8 cellular contexts compared by ENCODE assay signal in genomic region chr7:74272305-74273038, GRCh38. TPM values are rescaled to one million over a fixed set of nuclear protein-coding genes. Genes with fewer than 3 reads are reported as not detected.
DNase-seq lines count a peak whose midpoint lies in the region; ATAC-seq and TF ChIP-seq lines count a peak whose summit lies in the region.

No MANE protein-coding gene starts in this region.

- H3K27me3 ChIP-seq in BJ (ENCODE audit: control insufficient read depth, insufficient read depth, low read length) = no peaks in the 10 kb centered on the region
- no peaks in the 10 kb centered on the region for H3K27me3 ChIP-seq in fibroblast of lung (ENCODE audit: control insufficient read depth, insufficient read depth, low read length)

- peak overlapping the region; percentile 37 for H3K4me3 Mint-ChIP-seq in nephron progenitor cell

- no peaks in the 10 kb centered on the region for H3K36me3 ChIP-seq in BJ (ENCODE audit: control insufficient read depth, insufficient read depth, low read length)
- H3K36me3 ChIP-seq in fibroblast of lung (ENCODE audit: control insufficient read depth, insufficient read depth, low read length) = no peaks in the 10 kb centered on the region

- H3K9ac ChIP-seq in fibroblast of lung (ENCODE audit: insufficient read depth, low read length) = peak overlapping the region; percentile 63

- H3K4me1 ChIP-seq in fibroblast of lung (ENCODE audit: control insufficient read depth, extremely low read depth, insufficient read depth, low read length) = peaks cover 7% of the 10 kb centered on the region

- no peaks in the 10 kb centered on the region for H3K9me3 ChIP-seq in fibroblast of lung (ENCODE audit: control insufficient read depth, insufficient read depth, low read depth, low read length)

- no peaks in the 10 kb centered on the region for H4K20me1 ChIP-seq in fibroblast of lung (ENCODE audit: control insufficient read depth, extremely low read depth, insufficient read depth, low read length)

- CTCF ChIA-PET in BJ (lab: Yijun Ruan, JAX) = interaction anchor here (0.7 kb wide), 1 partner anchor 16 kb away, joined by 3 read pairs; no protein-coding TSS in a partner anchor

- no peak overlapping the region for H3K4me3 ChIP-seq in BJ (ENCODE audit: low read depth, low read length)
- peak overlapping the region in 1 of 4 experiments; percentile 28 for H3K4me3 ChIP-seq in fibroblast of lung (replicated peaks in 1 of 4; ENCODE audit: control extremely low read depth in 1 of 4, insufficient read depth in 1 of 4, low read depth in 3 of 4, low read length in 4 of 4)

- no peaks in the 10 kb centered on the region for H3K79me2 ChIP-seq in fibroblast of lung (ENCODE audit: control insufficient read depth, insufficient read depth, low read length)

- peak overlapping the region; percentile 80 for H3K4me2 ChIP-seq in fibroblast of lung (ENCODE audit: extremely low read depth, insufficient read depth, low read length)

- peaks cover 15% of the 10 kb centered on the region for H3K27me3 Mint-ChIP-seq in nephron progenitor cell (ENCODE audit: low read depth, poor library complexity)

- POLR2A ChIA-PET in BJ (lab: Charles Lee) = interaction anchor here (0.5 to 1.2 kb wide), 2 partner anchors 16 to 418 kb away, joined by 3 read pairs; no protein-coding TSS in a partner anchor

- DNase-seq in BJ (ENCODE audit: low read depth) (peak; percentile 85), SKM-1 treated with dmso at 0.1 percent for 144 hours (lab: John Stamatoyannopoulos, UW; ENCODE audit: unreplicated experiment) (peak; percentile 93), fibroblast of lung (ENCODE audit: low read depth in 2 of 2) (peak; percentile 97), nephron progenitor cell (peak; percentile 30), NCI-H748 (lab: John Stamatoyannopoulos, UW; ENCODE audit: unreplicated experiment) (no peak), NCI-H1694 treated with DMSO at 0.1 percent for 48 hours (lab: John Stamatoyannopoulos, UW) (no peak)

- H2AFZ ChIP-seq in fibroblast of lung (ENCODE audit: low read length) = peak overlapping the region; percentile 75

- no peak for TF ChIP-seq CTCF in BJ (IDR thresholded peaks at IDR 0.05; ENCODE audit: insufficient read depth, low read depth, low read length)
- TF ChIP-seq CTCF in fibroblast of lung (conservative IDR thresholded peaks at IDR 0.05 in 1 of 2, IDR thresholded peaks at IDR 0.05 in 1 of 2; ENCODE audit: low read depth in 1 of 2, low read length in 2 of 2) = no peak
- no peak for TF ChIP-seq CTCF in nephron progenitor cell (IDR thresholded peaks at IDR 0.05)

- no peaks in the 10 kb centered on the region for H3K9me3 Mint-ChIP-seq in nephron progenitor cell

- peak overlapping the region; percentile 97 for H3K27ac Mint-ChIP-seq in nephron progenitor cell

- H3K4me1 Mint-ChIP-seq in nephron progenitor cell = peaks cover 36% of the 10 kb centered on the region

- no peaks in the 10 kb centered on the region for H3K36me3 Mint-ChIP-seq in nephron progenitor cell (ENCODE audit: low read depth)

- ATAC-seq in GM19324 (IDR thresholded peaks at IDR 0.05; ENCODE audit: low FRiP score, unreplicated experiment) = peak; percentile 58
- peak; percentile 72 for ATAC-seq in HG03280 (IDR thresholded peaks at IDR 0.05; ENCODE audit: unreplicated experiment)

- peak overlapping the region; percentile 99 for H3K27ac ChIP-seq in fibroblast of lung (ENCODE audit: insufficient read depth, low read length)

RNA-seq across cellular contexts. Expression of gene CLIP2, which starts 16.7 kb away (rescaled TPM):
- polyA plus RNA-seq in BJ (2011; rRNA removed) = 4.0 and 5.6 TPM in 2 replicates
- polyA minus RNA-seq in BJ (2011; rRNA and poly(A)+ RNA removed) = 11.2 and 11.6 TPM in 2 replicates
- 58.3 and 77.8 TPM in 2 replicates for total RNA-seq in fibroblast of lung
- polyA plus RNA-seq in fibroblast of lung = 9.6 and 13.1 TPM in 2 replicates
- 35.3 and 55.2 TPM in 2 replicates for polyA plus RNA-seq in fibroblast of lung (2012)
- polyA minus RNA-seq in fibroblast of lung (ENCODE audit: low replicate concordance) = 44.8 and 58.9 TPM in 2 replicates

RNA-seq across cellular contexts. Expression of gene RFC2, which starts 18.3 kb away (rescaled TPM):
- polyA plus RNA-seq in BJ (2011; rRNA removed) (19.4 and 22.1 TPM in 2 replicates), fibroblast of lung (19.6 and 33.2 TPM in 2 replicates)
- polyA minus RNA-seq in BJ (2011; rRNA and poly(A)+ RNA removed) = 14.0 and 20.1 TPM in 2 replicates
- total RNA-seq in fibroblast of lung = 9.9 and 11.8 TPM in 2 replicates
- polyA plus RNA-seq in fibroblast of lung (2012) = 22.4 and 40.6 TPM in 2 replicates
- 13.9 and 18.1 TPM in 2 replicates for polyA minus RNA-seq in fibroblast of lung (ENCODE audit: low replicate concordance)

Comparison
In these comparisons a context has a peak if more than half of its experiments do, and no peak if none do; other contexts are left out.
1. DNase-seq: peak in BJ (single experiment), SKM-1 treated with dmso at 0.1 percent for 144 hours (single experiment), fibroblast of lung (2 of 2) and nephron progenitor cell (single experiment); none in NCI-H748 (single experiment) and NCI-H1694 treated with DMSO at 0.1 percent for 48 hours (single experiment).